Comparison of ENCODE assay signal across 8 cellular contexts in the genomic region with DNA sequence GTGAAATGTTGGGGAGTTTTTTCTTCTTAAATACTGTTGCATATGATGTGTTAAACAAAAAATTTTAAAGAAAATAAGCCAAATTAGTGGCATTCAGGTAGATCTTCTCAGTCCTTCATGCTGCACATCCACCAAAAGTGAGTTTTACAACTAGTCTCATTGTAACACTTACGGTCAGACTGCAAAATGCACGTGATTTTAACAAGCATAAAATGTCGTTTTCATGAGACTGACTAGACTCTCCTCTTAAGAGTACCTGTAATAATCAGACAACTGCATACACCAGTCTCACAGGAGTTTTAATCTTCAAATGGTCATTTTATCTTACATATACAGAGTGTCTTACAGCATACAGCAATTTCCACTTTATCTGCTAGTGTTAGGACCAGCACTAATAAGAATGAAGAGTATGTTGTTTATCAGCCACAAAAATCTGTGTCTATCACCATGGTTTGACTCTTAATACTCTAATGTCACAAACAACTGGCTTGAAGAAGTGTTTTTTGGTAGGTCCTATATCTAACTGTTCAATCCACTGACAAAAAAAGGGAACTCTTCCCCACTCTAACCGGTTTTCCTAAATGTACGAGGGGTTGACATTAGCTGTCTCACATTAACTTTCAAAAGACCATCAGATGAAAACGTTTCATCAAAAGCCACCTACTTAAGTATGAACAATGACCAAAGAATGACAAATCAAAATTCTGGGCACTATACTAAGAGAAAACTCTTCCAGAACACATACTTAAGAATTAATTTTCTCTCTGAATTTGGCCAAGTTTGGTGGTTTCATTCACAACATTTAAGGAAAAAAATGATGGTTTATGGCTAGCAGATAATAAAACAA. TPM values are rescaled to one million over a fixed set of nuclear protein-coding genes. Genes with fewer than 3 reads are reported as not detected.
DNase-seq lines count a peak whose midpoint lies in the region; ATAC-seq and TF ChIP-seq lines count a peak whose summit lies in the region.

No MANE protein-coding gene starts in this region.

- DNase-seq in NCI-H2107 treated with DMSO at 0.1 percent for 48 hours (lab: John Stamatoyannopoulos, UW; ENCODE audit: unreplicated experiment) (peak; percentile 53), NCI-H2107 (lab: John Stamatoyannopoulos, UW) (no peak), WTC11 (ENCODE audit: low spot score) (no peak), right cardiac atrium (no peak), NCI-H510A (lab: John Stamatoyannopoulos, UW) (no peak)

- H3K4me1 Mint-ChIP-seq in WTC11: peaks cover 33% of the 10 kb centered on the region

- H3K4me3 ChIP-seq in right cardiac atrium (ENCODE audit: low read length) (peak overlapping the region; percentile 93), skeletal muscle tissue (ENCODE audit: low read length in 3 of 3) (peak overlapping the region; percentile 76 to 94 (median 91))

- peaks cover 3% of the 10 kb centered on the region; the same call in 1 of the 2 replicates for H3K36me3 Mint-ChIP-seq in WTC11

- H3K27me3 ChIP-seq in right cardiac atrium (ENCODE audit: control insufficient read depth, insufficient read depth) (no peaks in the 10 kb centered on the region), skeletal muscle tissue (ENCODE audit: control insufficient read depth in 3 of 3, insufficient read depth in 3 of 3, low read length in 3 of 3) (no peaks in the 10 kb centered on the region)

- intact Hi-C loops in right cardiac atrium (cut with DNase I): no loop called here

- no peak overlapping the region for H3K27ac ChIP-seq in right cardiac atrium (ENCODE audit: low read length)
- peak overlapping the region; percentile 91 for H3K27ac ChIP-seq in skeletal muscle tissue (ENCODE audit: low read depth, low read length)

- no peak for ATAC-seq in WTC11
- ATAC-seq in right cardiac atrium: no peak
- ATAC-seq in GM21717 (IDR thresholded peaks at IDR 0.05; ENCODE audit: unreplicated experiment): no peak
- no peak for ATAC-seq in GM18520 (IDR thresholded peaks at IDR 0.05; ENCODE audit: unreplicated experiment)

- peak overlapping the region; percentile 85 to 90 (median 90) for H3K9ac ChIP-seq in skeletal muscle tissue (ENCODE audit: low read depth in 1 of 3, low read length in 3 of 3)

- no peak overlapping the region for H3K27ac Mint-ChIP-seq in WTC11

- POLR2A ChIA-PET in WTC11 (lab: Charles Lee): interaction anchor here (3.2 kb wide), 1 partner anchor 10 kb away, joined by 20 read pairs; no protein-coding TSS in a partner anchor

- no peaks in the 10 kb centered on the region for H3K36me3 ChIP-seq in skeletal muscle tissue (ENCODE audit: control insufficient read depth in 3 of 3, insufficient read depth in 3 of 3, low read length in 3 of 3)

- no peaks in the 10 kb centered on the region for H3K4me1 ChIP-seq in right cardiac atrium (ENCODE audit: control insufficient read depth, insufficient read depth, low read length)
- H3K4me1 ChIP-seq in skeletal muscle tissue (ENCODE audit: control insufficient read depth in 3 of 3, insufficient read depth in 3 of 3, low read length in 3 of 3): peaks cover 4 to 21% (median 17%) of the 10 kb centered on the region in 3 donors

- no peaks in the 10 kb centered on the region for H3K9me3 ChIP-seq in right cardiac atrium (ENCODE audit: control insufficient read depth, low read length)
- no peaks in the 10 kb centered on the region for H3K9me3 ChIP-seq in skeletal muscle tissue (ENCODE audit: control insufficient read depth in 3 of 3, low read length in 3 of 3)

- H3K4me3 Mint-ChIP-seq in WTC11: peak overlapping the region; percentile 88

- CTCF ChIA-PET in WTC11 (lab: Charles Lee): interaction anchor here (1.5 to 1.6 kb wide), 2 partner anchors 10 to 92 kb away, joined by 6 to 7 read pairs; no protein-coding TSS in a partner anchor

- WGBS in right cardiac atrium: 38% methylated on average over 6 of the region's 6 CpGs

- TF ChIP-seq CTCF in WTC11 (IDR thresholded peaks at IDR 0.05): no peak

- no peaks in the 10 kb centered on the region for H3K9me3 Mint-ChIP-seq in WTC11

- H3K27me3 Mint-ChIP-seq in WTC11 (ENCODE audit: low read depth): no peaks in the 10 kb centered on the region

TF ChIP-seq in WTC11, 78 proteins besides CTCF, POLR2A, EP300 and RAD21:
- no peak for TF ChIP-seq ZNF416 (CRISPR knock-in tag; IDR thresholded peaks at IDR 0.05)
- no peak for TF ChIP-seq FOXP1 (CRISPR knock-in tag; IDR thresholded peaks at IDR 0.05; ENCODE audit: borderline replicate concordance)
- TF ChIP-seq FOXJ3 (CRISPR knock-in tag; IDR thresholded peaks at IDR 0.05; ENCODE audit: borderline replicate concordance): no peak
- TF ChIP-seq, protein P1, sequence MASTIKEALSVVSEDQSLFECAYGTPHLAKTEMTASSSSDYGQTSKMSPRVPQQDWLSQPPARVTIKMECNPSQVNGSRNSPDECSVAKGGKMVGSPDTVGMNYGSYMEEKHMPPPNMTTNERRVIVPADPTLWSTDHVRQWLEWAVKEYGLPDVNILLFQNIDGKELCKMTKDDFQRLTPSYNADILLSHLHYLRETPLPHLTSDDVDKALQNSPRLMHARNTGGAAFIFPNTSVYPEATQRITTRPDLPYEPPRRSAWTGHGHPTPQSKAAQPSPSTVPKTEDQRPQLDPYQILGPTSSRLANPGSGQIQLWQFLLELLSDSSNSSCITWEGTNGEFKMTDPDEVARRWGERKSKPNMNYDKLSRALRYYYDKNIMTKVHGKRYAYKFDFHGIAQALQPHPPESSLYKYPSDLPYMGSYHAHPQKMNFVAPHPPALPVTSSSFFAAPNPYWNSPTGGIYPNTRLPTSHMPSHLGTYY (CRISPR knock-in tag; IDR thresholded peaks at IDR 0.05): no peak
TF ChIP-seq in WTC11: peak in this region for 0.

RNA-seq across cellular contexts. Expression of gene ASF1A, which starts 1.5 kb away (rescaled TPM):
- 30.9 to 36.7 TPM (median 32.0 TPM) in 3 replicates for total RNA-seq in WTC11 (2021)
- 10 to 100 TPM; 20.1 to 26.1 (median 22.5) TPM for total RNA-seq in right cardiac atrium
- polyA plus RNA-seq in right cardiac atrium: 22.5 TPM
- 11.5 TPM for total RNA-seq in skeletal muscle tissue

RNA-seq across cellular contexts. Expression of gene MCM9, which starts 42.5 kb away (rescaled TPM):
- total RNA-seq in WTC11 (2021): 11.2 to 14.9 TPM (median 12.3 TPM) in 3 replicates
- total RNA-seq in right cardiac atrium: 1 to 10 TPM; 6.4 to 8.0 (median 7.6) TPM
- 2.0 TPM for polyA plus RNA-seq in right cardiac atrium
- 13.6 TPM for total RNA-seq in skeletal muscle tissue
